In genomic region chr9:69452110-69452780, GRCh38 we compare ENCODE assay signal across 24 cellular contexts.
A peak's percentile ranks its signal among the peaks of the same experiment; 100 is the strongest.
DNase-seq lines count a peak whose midpoint lies in the region; ATAC-seq and TF ChIP-seq lines count a peak whose summit lies in the region.
"Had no signal": no experiment of that assay in that cellular context is flagged by ENCODE, and none has a peak within 500 bp of the region (broad histone marks: within the 10 kb centered on the region; RNA-seq: fewer than 3 reads in every experiment).

No MANE protein-coding gene starts in this region.

- H3K4me1 ChIP-seq in BLaER1 (peaks cover 91% of the 10 kb centered on the region), ovary (ENCODE audit: insufficient read depth) (no peaks in the 10 kb centered on the region)
- H3K4me1 ChIP-seq: left ventricle myocardium inferior, psoas muscle, uterus had no signal

- peak; percentile 16 for DNase-seq in LoVo (ENCODE audit: low spot score)
- peak; percentile 54 for DNase-seq in astrocyte of the hippocampus (ENCODE audit: low read depth, low spot score)
- DNase-seq in kidney tubule cell (ENCODE audit: low spot score): peak; percentile 93
- no peak for DNase-seq in NOMO-1 (lab: John Stamatoyannopoulos, UW; ENCODE audit: unreplicated experiment in 2 of 2)
- DNase-seq in T-helper 2 cell: no peak
- DNase-seq in ovary: no peak
- DNase-seq: activated CD8-positive, alpha-beta memory T cell treated with anti-CD3 and anti-CD28 coated beads, Interleukin-2, amount 50 U/mL, for 4 hours; activated naive CD8-positive, alpha-beta T cell treated with anti-CD3 and anti-CD28 coated beads for 36 hours; DMS153; left ventricle myocardium inferior; midbrain; NCI-H1436 treated with DMSO at 0.1 percent for 48 hours; NCI-H2171; NCI-H526; psoas muscle; SK-N-SH; small intestine; uterus had no signal

- no peak for TF ChIP-seq EP300 in ovary (IDR thresholded peaks at IDR 0.05)

- H3K9me3 ChIP-seq in BLaER1 (peaks cover 10% of the 10 kb centered on the region; the same call in 1 of the 2 replicates), ovary (no peaks in the 10 kb centered on the region)
- H3K9me3 ChIP-seq: left ventricle myocardium inferior, psoas muscle, SK-N-SH, uterus had no signal

- no peak overlapping the region for H3K9ac ChIP-seq in BLaER1
- H3K9ac ChIP-seq: SK-N-SH had no signal

- WGBS in ovary, 3 donors: 78 to 84% (median 78%) methylated on average over 13 of the region's 13 CpGs

- no peak overlapping the region for H3K4me3 ChIP-seq in BLaER1
- no peak overlapping the region for H3K4me3 ChIP-seq in ovary
- H3K4me3 ChIP-seq: GM23338, left ventricle myocardium inferior, psoas muscle, uterus had no signal

- TF ChIP-seq POLR2A in ovary (IDR thresholded peaks at IDR 0.05): no peak

- peaks cover 100% of the 10 kb centered on the region for H3K36me3 ChIP-seq in BLaER1
- no peaks in the 10 kb centered on the region for H3K36me3 ChIP-seq in ovary
- H3K36me3 ChIP-seq: uterus had no signal

- no peak for ATAC-seq in GM21367 (IDR thresholded peaks at IDR 0.05; ENCODE audit: unreplicated experiment)
- ATAC-seq: GM23338; psoas muscle; stimulated activated memory B cell treated with anti-CD40 and anti-IgM and Interleukin-4, amounts not matched to agents 10 μg/mL and 1 μg/mL and 100 μg/mL, for 72 hours had no signal

- TF ChIP-seq CTCF in ovary (IDR thresholded peaks at IDR 0.05): no peak

- no peaks in the 10 kb centered on the region; the same call in 1 of the 2 replicates for H4K20me1 ChIP-seq in BLaER1

- no peak overlapping the region for H3K4me2 ChIP-seq in BLaER1
- H3K4me2 ChIP-seq: GM23338, SK-N-SH had no signal

- intact Hi-C loops in ovary (cut with DNase I): no loop called here

- H3K27me3 ChIP-seq in BLaER1 (no peaks in the 10 kb centered on the region), ovary (no peaks in the 10 kb centered on the region)
- H3K27me3 ChIP-seq: uterus had no signal

- H3K27ac ChIP-seq in BLaER1 (peak overlapping the region; percentile 2; the same call in 1 of the 2 replicates), ovary (no peak overlapping the region)
- H3K27ac ChIP-seq: C4-2B, HL-60, left ventricle myocardium inferior, psoas muscle, uterus had no signal

Comparison
In these comparisons a context has a peak if more than half of its experiments do, and no peak if none do; other contexts are left out.
1. DNase-seq: peak in LoVo (single experiment), astrocyte of the hippocampus (single experiment) and kidney tubule cell (single experiment); none in NOMO-1 (0 of 2), T-helper 2 cell (0 of 5) and ovary (0 of 5).